In genomic region chr19:2291185-2291751, GRCh38 we compare ENCODE assay signal across 1 cellular context.
TF ChIP-seq lines count a peak whose summit lies in the region.

No MANE protein-coding gene starts in this region.

TF ChIP-seq in H1, 55 proteins besides CTCF, POLR2A, EP300 and RAD21:
- TF ChIP-seq FOSL1 (IDR thresholded peaks at IDR 0.05; ENCODE audit: insufficient read depth, low read depth, low read length) (no peak), KDM5A (IDR thresholded peaks at IDR 0.05; ENCODE audit: low read length) (no peak), TCF12 (IDR thresholded peaks at IDR 0.05; ENCODE audit: low read depth, low read length) (no peak), CHD2 (IDR thresholded peaks at IDR 0.05; ENCODE audit: low read length) (no peak), CREB1 (IDR thresholded peaks at IDR 0.05) (no peak), HDAC6 (IDR thresholded peaks at IDR 0.05; ENCODE audit: low read depth, low read length) (no peak), NANOG (IDR thresholded peaks at IDR 0.05; ENCODE audit: insufficient read depth, low read depth, low read length, poor library complexity, severe bottlenecking) (no peak), SUZ12 (IDR thresholded peaks at IDR 0.05; ENCODE audit: low read length) (peak; percentile 1; the same call in 1 of the 2 replicates), GABPA (IDR thresholded peaks at IDR 0.05; ENCODE audit: borderline replicate concordance, insufficient read depth, low read length) (peak; percentile 33; the same call in 1 of the 2 replicates), EZH2 (IDR thresholded peaks at IDR 0.05; ENCODE audit: low read depth, low read length, severe bottlenecking) (peak; percentile 49), SIN3A (conservative IDR thresholded peaks at IDR 0.05 in 1 of 2, IDR thresholded peaks at IDR 0.05 in 1 of 2; ENCODE audit: low read depth in 1 of 2, low read length in 2 of 2) (peak; percentile 74 to 92; a peak in 2 of 4 replicates), MAX (IDR thresholded peaks at IDR 0.05) (peak; percentile 96), NRF1 (IDR thresholded peaks at IDR 0.05; ENCODE audit: low read depth, low read length) (peak; percentile 23; the same call in 1 of the 2 replicates), HDAC2 (IDR thresholded peaks at IDR 0.05; ENCODE audit: borderline replicate concordance in 1 of 2, low read depth in 2 of 2, low read length in 2 of 2) (no peak), CTBP2 (IDR thresholded peaks at IDR 0.05; ENCODE audit: borderline replicate concordance, insufficient read depth, insufficient read length, low read length) (no peak), CHD1 (IDR thresholded peaks at IDR 0.05; ENCODE audit: low read depth, low read length) (no peak), PHF8 (conservative IDR thresholded peaks at IDR 0.05; ENCODE audit: low read depth, low read length) (no peak), CEBPB (IDR thresholded peaks at IDR 0.05; ENCODE audit: low read depth, low read length) (no peak), JUND (IDR thresholded peaks at IDR 0.05; ENCODE audit: low read length) (no peak), RNF2 (IDR thresholded peaks at IDR 0.05; ENCODE audit: borderline replicate concordance, low read depth, low read length, missing control alignments, poor library complexity, severe bottlenecking) (peak; percentile 2), SIRT6 (IDR thresholded peaks at IDR 0.05; ENCODE audit: low read length) (no peak), BACH1 (IDR thresholded peaks at IDR 0.05; ENCODE audit: low read length) (no peak), SRF (IDR thresholded peaks at IDR 0.05; ENCODE audit: low read depth, low read length) (no peak), BRCA1 (IDR thresholded peaks at IDR 0.05; ENCODE audit: low read depth, low read length) (no peak), ZNF274 (IDR thresholded peaks at IDR 0.05; ENCODE audit: borderline replicate concordance, extremely low read depth, low read length) (no peak), SP1 (IDR thresholded peaks at IDR 0.05; ENCODE audit: low read depth, low read length) (no peak), SP4 (IDR thresholded peaks at IDR 0.05; ENCODE audit: low read length) (no peak; the same call in 1 of the 2 replicates), RBBP5 (IDR thresholded peaks at IDR 0.05; ENCODE audit: borderline replicate concordance, low read depth, low read length) (peak; percentile 28; the same call in 1 of the 2 replicates), SAP30 (IDR thresholded peaks at IDR 0.05; ENCODE audit: insufficient read depth, insufficient replicate concordance, low read length) (no peak), RFX5 (IDR thresholded peaks at IDR 0.05; ENCODE audit: borderline replicate concordance, low read depth, low read length) (no peak), KDM4A (IDR thresholded peaks at IDR 0.05; ENCODE audit: low read depth, low read length, severe bottlenecking) (peak; percentile 8), CBX5 (IDR thresholded peaks at IDR 0.05; ENCODE audit: low read depth, low read length) (no peak), JUN (IDR thresholded peaks at IDR 0.05; ENCODE audit: low read depth, low read length) (no peak), SIX5 (IDR thresholded peaks at IDR 0.05; ENCODE audit: low read depth, low read length) (no peak), TBP (IDR thresholded peaks at IDR 0.05; ENCODE audit: low read depth, low read length) (peak; percentile 15; the same call in 1 of the 2 replicates), CBX8 (IDR thresholded peaks at IDR 0.05; ENCODE audit: borderline replicate concordance, low read depth, low read length) (no peak), EGR1 (IDR thresholded peaks at IDR 0.05; ENCODE audit: borderline replicate concordance, low read depth, low read length) (no peak), GTF2F1 (IDR thresholded peaks at IDR 0.05; ENCODE audit: borderline replicate concordance, low read depth, low read length) (no peak), TAF7 (optimal IDR thresholded peaks at IDR 0.05; ENCODE audit: borderline replicate concordance, low read depth, low read length) (no peak), TEAD4 (IDR thresholded peaks at IDR 0.05; ENCODE audit: low read depth, low read length) (no peak), RXRA (IDR thresholded peaks at IDR 0.05; ENCODE audit: insufficient read depth, low read depth, low read length) (no peak), KDM1A (IDR thresholded peaks at IDR 0.05; ENCODE audit: borderline replicate concordance, low read length) (no peak), ASH2L (IDR thresholded peaks at IDR 0.05; ENCODE audit: low read length) (no peak)
- TF ChIP-seq, protein P1, sequence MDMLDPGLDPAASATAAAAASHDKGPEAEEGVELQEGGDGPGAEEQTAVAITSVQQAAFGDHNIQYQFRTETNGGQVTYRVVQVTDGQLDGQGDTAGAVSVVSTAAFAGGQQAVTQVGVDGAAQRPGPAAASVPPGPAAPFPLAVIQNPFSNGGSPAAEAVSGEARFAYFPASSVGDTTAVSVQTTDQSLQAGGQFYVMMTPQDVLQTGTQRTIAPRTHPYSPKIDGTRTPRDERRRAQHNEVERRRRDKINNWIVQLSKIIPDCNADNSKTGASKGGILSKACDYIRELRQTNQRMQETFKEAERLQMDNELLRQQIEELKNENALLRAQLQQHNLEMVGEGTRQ (IDR thresholded peaks at IDR 0.05; ENCODE audit: low read length), result no peak
- TF ChIP-seq, protein P2, sequence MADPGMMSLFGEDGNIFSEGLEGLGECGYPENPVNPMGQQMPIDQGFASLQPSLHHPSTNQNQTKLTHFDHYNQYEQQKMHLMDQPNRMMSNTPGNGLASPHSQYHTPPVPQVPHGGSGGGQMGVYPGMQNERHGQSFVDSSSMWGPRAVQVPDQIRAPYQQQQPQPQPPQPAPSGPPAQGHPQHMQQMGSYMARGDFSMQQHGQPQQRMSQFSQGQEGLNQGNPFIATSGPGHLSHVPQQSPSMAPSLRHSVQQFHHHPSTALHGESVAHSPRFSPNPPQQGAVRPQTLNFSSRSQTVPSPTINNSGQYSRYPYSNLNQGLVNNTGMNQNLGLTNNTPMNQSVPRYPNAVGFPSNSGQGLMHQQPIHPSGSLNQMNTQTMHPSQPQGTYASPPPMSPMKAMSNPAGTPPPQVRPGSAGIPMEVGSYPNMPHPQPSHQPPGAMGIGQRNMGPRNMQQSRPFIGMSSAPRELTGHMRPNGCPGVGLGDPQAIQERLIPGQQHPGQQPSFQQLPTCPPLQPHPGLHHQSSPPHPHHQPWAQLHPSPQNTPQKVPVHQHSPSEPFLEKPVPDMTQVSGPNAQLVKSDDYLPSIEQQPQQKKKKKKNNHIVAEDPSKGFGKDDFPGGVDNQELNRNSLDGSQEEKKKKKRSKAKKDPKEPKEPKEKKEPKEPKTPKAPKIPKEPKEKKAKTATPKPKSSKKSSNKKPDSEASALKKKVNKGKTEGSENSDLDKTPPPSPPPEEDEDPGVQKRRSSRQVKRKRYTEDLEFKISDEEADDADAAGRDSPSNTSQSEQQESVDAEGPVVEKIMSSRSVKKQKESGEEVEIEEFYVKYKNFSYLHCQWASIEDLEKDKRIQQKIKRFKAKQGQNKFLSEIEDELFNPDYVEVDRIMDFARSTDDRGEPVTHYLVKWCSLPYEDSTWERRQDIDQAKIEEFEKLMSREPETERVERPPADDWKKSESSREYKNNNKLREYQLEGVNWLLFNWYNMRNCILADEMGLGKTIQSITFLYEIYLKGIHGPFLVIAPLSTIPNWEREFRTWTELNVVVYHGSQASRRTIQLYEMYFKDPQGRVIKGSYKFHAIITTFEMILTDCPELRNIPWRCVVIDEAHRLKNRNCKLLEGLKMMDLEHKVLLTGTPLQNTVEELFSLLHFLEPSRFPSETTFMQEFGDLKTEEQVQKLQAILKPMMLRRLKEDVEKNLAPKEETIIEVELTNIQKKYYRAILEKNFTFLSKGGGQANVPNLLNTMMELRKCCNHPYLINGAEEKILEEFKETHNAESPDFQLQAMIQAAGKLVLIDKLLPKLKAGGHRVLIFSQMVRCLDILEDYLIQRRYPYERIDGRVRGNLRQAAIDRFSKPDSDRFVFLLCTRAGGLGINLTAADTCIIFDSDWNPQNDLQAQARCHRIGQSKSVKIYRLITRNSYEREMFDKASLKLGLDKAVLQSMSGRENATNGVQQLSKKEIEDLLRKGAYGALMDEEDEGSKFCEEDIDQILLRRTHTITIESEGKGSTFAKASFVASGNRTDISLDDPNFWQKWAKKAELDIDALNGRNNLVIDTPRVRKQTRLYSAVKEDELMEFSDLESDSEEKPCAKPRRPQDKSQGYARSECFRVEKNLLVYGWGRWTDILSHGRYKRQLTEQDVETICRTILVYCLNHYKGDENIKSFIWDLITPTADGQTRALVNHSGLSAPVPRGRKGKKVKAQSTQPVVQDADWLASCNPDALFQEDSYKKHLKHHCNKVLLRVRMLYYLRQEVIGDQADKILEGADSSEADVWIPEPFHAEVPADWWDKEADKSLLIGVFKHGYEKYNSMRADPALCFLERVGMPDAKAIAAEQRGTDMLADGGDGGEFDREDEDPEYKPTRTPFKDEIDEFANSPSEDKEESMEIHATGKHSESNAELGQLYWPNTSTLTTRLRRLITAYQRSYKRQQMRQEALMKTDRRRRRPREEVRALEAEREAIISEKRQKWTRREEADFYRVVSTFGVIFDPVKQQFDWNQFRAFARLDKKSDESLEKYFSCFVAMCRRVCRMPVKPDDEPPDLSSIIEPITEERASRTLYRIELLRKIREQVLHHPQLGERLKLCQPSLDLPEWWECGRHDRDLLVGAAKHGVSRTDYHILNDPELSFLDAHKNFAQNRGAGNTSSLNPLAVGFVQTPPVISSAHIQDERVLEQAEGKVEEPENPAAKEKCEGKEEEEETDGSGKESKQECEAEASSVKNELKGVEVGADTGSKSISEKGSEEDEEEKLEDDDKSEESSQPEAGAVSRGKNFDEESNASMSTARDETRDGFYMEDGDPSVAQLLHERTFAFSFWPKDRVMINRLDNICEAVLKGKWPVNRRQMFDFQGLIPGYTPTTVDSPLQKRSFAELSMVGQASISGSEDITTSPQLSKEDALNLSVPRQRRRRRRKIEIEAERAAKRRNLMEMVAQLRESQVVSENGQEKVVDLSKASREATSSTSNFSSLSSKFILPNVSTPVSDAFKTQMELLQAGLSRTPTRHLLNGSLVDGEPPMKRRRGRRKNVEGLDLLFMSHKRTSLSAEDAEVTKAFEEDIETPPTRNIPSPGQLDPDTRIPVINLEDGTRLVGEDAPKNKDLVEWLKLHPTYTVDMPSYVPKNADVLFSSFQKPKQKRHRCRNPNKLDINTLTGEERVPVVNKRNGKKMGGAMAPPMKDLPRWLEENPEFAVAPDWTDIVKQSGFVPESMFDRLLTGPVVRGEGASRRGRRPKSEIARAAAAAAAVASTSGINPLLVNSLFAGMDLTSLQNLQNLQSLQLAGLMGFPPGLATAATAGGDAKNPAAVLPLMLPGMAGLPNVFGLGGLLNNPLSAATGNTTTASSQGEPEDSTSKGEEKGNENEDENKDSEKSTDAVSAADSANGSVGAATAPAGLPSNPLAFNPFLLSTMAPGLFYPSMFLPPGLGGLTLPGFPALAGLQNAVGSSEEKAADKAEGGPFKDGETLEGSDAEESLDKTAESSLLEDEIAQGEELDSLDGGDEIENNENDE (IDR thresholded peaks at IDR 0.05; ENCODE audit: insufficient replicate concordance, low read length), result no peak
- TF ChIP-seq, protein P3, sequence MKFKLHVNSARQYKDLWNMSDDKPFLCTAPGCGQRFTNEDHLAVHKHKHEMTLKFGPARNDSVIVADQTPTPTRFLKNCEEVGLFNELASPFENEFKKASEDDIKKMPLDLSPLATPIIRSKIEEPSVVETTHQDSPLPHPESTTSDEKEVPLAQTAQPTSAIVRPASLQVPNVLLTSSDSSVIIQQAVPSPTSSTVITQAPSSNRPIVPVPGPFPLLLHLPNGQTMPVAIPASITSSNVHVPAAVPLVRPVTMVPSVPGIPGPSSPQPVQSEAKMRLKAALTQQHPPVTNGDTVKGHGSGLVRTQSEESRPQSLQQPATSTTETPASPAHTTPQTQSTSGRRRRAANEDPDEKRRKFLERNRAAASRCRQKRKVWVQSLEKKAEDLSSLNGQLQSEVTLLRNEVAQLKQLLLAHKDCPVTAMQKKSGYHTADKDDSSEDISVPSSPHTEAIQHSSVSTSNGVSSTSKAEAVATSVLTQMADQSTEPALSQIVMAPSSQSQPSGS (IDR thresholded peaks at IDR 0.05; ENCODE audit: low read length), result no peak
- TF ChIP-seq, protein P4, sequence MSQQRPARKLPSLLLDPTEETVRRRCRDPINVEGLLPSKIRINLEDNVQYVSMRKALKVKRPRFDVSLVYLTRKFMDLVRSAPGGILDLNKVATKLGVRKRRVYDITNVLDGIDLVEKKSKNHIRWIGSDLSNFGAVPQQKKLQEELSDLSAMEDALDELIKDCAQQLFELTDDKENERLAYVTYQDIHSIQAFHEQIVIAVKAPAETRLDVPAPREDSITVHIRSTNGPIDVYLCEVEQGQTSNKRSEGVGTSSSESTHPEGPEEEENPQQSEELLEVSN (IDR thresholded peaks at IDR 0.05), result peak; percentile 78
